ENCODE assay signal across 1 cellular context in the genomic region with DNA sequence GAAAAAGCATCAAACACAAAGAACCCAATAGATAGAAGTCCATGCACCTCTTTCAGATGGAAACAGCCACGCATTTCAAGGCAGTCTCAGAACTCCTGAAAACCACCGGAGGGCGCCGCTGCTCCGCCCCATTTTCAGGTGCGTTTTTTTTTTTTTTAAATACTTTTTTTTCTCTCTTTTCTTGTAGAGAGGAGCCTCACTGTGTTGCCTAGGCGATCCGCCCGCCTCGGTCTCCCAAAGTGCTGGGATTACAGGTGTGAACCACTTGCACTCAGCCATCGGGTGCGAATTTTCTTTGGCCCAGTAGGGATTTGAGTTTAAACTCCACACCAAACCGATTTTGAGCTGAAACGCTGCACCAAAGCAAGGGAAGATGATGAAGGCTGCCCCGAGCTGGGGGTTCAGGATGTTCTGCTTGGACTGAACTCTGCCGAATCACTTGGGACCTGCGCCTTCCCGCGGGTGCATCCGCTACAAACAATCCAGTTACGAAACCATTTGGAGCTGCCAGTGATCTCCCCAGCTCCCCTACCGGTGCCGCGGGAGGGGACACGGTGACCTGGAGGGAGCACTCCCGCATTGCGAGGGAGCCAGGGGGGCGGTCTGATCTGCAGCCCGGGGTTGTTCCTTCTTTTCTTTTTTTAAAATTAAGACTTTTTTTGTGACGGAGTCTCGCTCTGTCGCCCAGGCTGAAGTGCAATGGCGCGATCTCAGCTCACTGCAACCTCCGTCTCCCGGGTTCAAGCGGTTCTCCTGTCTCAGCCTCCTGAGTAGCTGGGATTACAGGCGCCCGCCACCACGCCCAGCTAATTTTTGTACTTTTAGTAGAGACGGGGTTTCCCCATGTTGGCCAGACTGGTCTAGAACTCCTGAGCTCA.
TF ChIP-seq lines count a peak whose summit lies in the region.

No MANE protein-coding gene starts in this region.

TF ChIP-seq in H1, 55 proteins besides CTCF, POLR2A, EP300 and RAD21 (continued from another document):
- no peak for TF ChIP-seq NANOG (IDR thresholded peaks at IDR 0.05; ENCODE audit: insufficient read depth, low read depth, low read length, poor library complexity, severe bottlenecking)
- no peak for TF ChIP-seq RXRA (IDR thresholded peaks at IDR 0.05; ENCODE audit: insufficient read depth, low read depth, low read length)
- TF ChIP-seq TAF1 (IDR thresholded peaks at IDR 0.05; ENCODE audit: low read depth, low read length) = no peak
- no peak for TF ChIP-seq TEAD4 (IDR thresholded peaks at IDR 0.05; ENCODE audit: low read depth, low read length)
- no peak for TF ChIP-seq SAP30 (IDR thresholded peaks at IDR 0.05; ENCODE audit: insufficient read depth, insufficient replicate concordance, low read length)
- no peak for TF ChIP-seq HDAC6 (IDR thresholded peaks at IDR 0.05; ENCODE audit: low read depth, low read length)
- TF ChIP-seq KDM4A (IDR thresholded peaks at IDR 0.05; ENCODE audit: low read depth, low read length, severe bottlenecking) = peak; percentile 46
- TF ChIP-seq POU5F1 (IDR thresholded peaks at IDR 0.05; ENCODE audit: low read depth, low read length) = no peak
- no peak for TF ChIP-seq SIX5 (IDR thresholded peaks at IDR 0.05; ENCODE audit: low read depth, low read length)
- TF ChIP-seq SIN3A (conservative IDR thresholded peaks at IDR 0.05 in 1 of 2, IDR thresholded peaks at IDR 0.05 in 1 of 2; ENCODE audit: low read depth in 1 of 2, low read length in 2 of 2) = peak in 1 of 2 experiments; percentile 46; a peak in 1 of 4 replicates
- no peak for TF ChIP-seq SP2 (IDR thresholded peaks at IDR 0.05; ENCODE audit: low read length)
- no peak for TF ChIP-seq JUN (IDR thresholded peaks at IDR 0.05; ENCODE audit: low read depth, low read length)
- TF ChIP-seq ASH2L (IDR thresholded peaks at IDR 0.05; ENCODE audit: low read length) = no peak
- no peak for TF ChIP-seq CHD1 (IDR thresholded peaks at IDR 0.05; ENCODE audit: low read depth, low read length)
- TF ChIP-seq, protein P1, sequence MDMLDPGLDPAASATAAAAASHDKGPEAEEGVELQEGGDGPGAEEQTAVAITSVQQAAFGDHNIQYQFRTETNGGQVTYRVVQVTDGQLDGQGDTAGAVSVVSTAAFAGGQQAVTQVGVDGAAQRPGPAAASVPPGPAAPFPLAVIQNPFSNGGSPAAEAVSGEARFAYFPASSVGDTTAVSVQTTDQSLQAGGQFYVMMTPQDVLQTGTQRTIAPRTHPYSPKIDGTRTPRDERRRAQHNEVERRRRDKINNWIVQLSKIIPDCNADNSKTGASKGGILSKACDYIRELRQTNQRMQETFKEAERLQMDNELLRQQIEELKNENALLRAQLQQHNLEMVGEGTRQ (IDR thresholded peaks at IDR 0.05; ENCODE audit: low read length) = no peak
- TF ChIP-seq BCL11A (IDR thresholded peaks at IDR 0.05; ENCODE audit: low read depth in 2 of 2, low read length in 2 of 2) = no peak
- no peak for TF ChIP-seq CTBP2 (IDR thresholded peaks at IDR 0.05; ENCODE audit: borderline replicate concordance, insufficient read depth, insufficient read length, low read length)
- no peak for TF ChIP-seq RFX5 (IDR thresholded peaks at IDR 0.05; ENCODE audit: borderline replicate concordance, low read depth, low read length)
- no peak for TF ChIP-seq GTF2F1 (IDR thresholded peaks at IDR 0.05; ENCODE audit: borderline replicate concordance, low read depth, low read length)
- TF ChIP-seq SIRT6 (IDR thresholded peaks at IDR 0.05; ENCODE audit: low read length) = no peak
- no peak for TF ChIP-seq SP4 (IDR thresholded peaks at IDR 0.05; ENCODE audit: low read length)
- no peak for TF ChIP-seq CBX8 (IDR thresholded peaks at IDR 0.05; ENCODE audit: borderline replicate concordance, low read depth, low read length)
- TF ChIP-seq, protein P2, sequence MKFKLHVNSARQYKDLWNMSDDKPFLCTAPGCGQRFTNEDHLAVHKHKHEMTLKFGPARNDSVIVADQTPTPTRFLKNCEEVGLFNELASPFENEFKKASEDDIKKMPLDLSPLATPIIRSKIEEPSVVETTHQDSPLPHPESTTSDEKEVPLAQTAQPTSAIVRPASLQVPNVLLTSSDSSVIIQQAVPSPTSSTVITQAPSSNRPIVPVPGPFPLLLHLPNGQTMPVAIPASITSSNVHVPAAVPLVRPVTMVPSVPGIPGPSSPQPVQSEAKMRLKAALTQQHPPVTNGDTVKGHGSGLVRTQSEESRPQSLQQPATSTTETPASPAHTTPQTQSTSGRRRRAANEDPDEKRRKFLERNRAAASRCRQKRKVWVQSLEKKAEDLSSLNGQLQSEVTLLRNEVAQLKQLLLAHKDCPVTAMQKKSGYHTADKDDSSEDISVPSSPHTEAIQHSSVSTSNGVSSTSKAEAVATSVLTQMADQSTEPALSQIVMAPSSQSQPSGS (IDR thresholded peaks at IDR 0.05; ENCODE audit: low read length) = 0 out of 2 replicates have a peak, but pooled peaks have one; percentile 16
TF ChIP-seq in H1: peak in this region for 3.
